In genomic region chr5:122256388-122256787, GRCh38 we compare ENCODE assay signal across 9 cellular contexts. TPM values are rescaled to one million over a fixed set of nuclear protein-coding genes. Genes with fewer than 3 reads are reported as not detected.
"Had no signal": no experiment of that assay in that cellular context is flagged by ENCODE, and none has a peak within 500 bp of the region (broad histone marks: within the 10 kb centered on the region; RNA-seq: fewer than 3 reads in every experiment).

No MANE protein-coding gene starts in this region.

- H3K4me2 ChIP-seq: KMS-11 had no signal

- DNase-seq: IMR-90, KBM-7, KG1 had no signal

- H3K9ac ChIP-seq: KMS-11 had no signal

- ATAC-seq: K562 had no signal

- FAIRE-seq: HTR-8/SVneo had no signal

- H3K27ac ChIP-seq: HL-60, KMS-11 had no signal

- H3K4me3 ChIP-seq: K562 had no signal

RNA-seq across cellular contexts. Expression of gene SNCAIP, which starts 55.6 kb away (rescaled TPM):
- total RNA-seq: HT-29, K562 had no signal
- polyA plus RNA-seq: IgD-negative memory B cell had no signal
